Comparison of ENCODE assay signal across 8 cellular contexts in genomic region chr19:17841810-17842662, GRCh38. TPM values are rescaled to one million over a fixed set of nuclear protein-coding genes. Genes with fewer than 3 reads are reported as not detected.
DNase-seq lines count a peak whose midpoint lies in the region; ATAC-seq and TF ChIP-seq lines count a peak whose summit lies in the region.

No MANE protein-coding gene starts in this region.

- peak overlapping the region; percentile 78 to 86 (median 85) for H3K4me3 Mint-ChIP-seq in brain

- peak overlapping the region; percentile 47 for H3K9ac ChIP-seq in iPS-15b (ENCODE audit: low read depth, low read length)

- no peak for DNase-seq in AG04449 (ENCODE audit: low read depth, low spot score)
- DNase-seq in HPDE6-E6E7 (ENCODE audit: extremely low spot score): peak; percentile 91
- peak; percentile 57 for DNase-seq in skeletal muscle cell (ENCODE audit: low read depth)
- no peak for DNase-seq in GF-D8 (lab: John Stamatoyannopoulos, UW)

- H3K36me3 Mint-ChIP-seq in brain: no peaks in the 10 kb centered on the region

- H3K4me1 ChIP-seq in iPS-15b (ENCODE audit: control insufficient read depth, insufficient read depth, low read length): no peaks in the 10 kb centered on the region

- peaks cover 22% of the 10 kb centered on the region for H3K27me3 ChIP-seq in iPS-15b (ENCODE audit: control insufficient read depth, insufficient read depth, low read length)

- CTCF ChIA-PET in AG04449 (lab: Yijun Ruan, JAX): interaction anchor here (1.2 to 2.3 kb wide), 2 partner anchors 9 to 17 kb away, joined by 4 to 7 read pairs; partner anchors contain the start of gene RPL18A

- peaks cover 0 to 2% (median 0%) of the 10 kb centered on the region in 5 experiments for H3K9me3 Mint-ChIP-seq in brain

- no peak for TF ChIP-seq CTCF in AG04449 (IDR thresholded peaks at IDR 0.05; ENCODE audit: insufficient read depth, low read length, missing control alignments)
- TF ChIP-seq CTCF in brain (conservative IDR thresholded peaks at IDR 0.05): no peak

- peak overlapping the region in 3 of 5 experiments; percentile 69 to 89 (median 82) for H3K27ac Mint-ChIP-seq in brain

- H3K4me3 ChIP-seq in AG04449 (ENCODE audit: low read depth, low read length): peak overlapping the region; percentile 46
- peak overlapping the region; percentile 73 for H3K4me3 ChIP-seq in iPS-15b (ENCODE audit: low read depth, low read length)
- H3K4me3 ChIP-seq in skeletal muscle cell (ENCODE audit: low read depth, low read length): peak overlapping the region; percentile 49

- no peaks in the 10 kb centered on the region for H3K9me3 ChIP-seq in iPS-15b (ENCODE audit: control insufficient read depth, insufficient read depth, low read length)

- H3K36me3 ChIP-seq in iPS-15b (ENCODE audit: control insufficient read depth, insufficient read depth, low read length): no peaks in the 10 kb centered on the region

- H3K4me1 Mint-ChIP-seq in brain: peaks cover 14% of the 10 kb centered on the region

- ATAC-seq in SK-N-SH treated with all-trans-retinoic acid at 6 μM for 48 hours (peak; percentile 83), GM18909 (IDR thresholded peaks at IDR 0.05; ENCODE audit: poor library complexity, unreplicated experiment) (no peak)

- H3K27me3 Mint-ChIP-seq in brain: peaks cover 14% of the 10 kb centered on the region

- POLR2A ChIA-PET in AG04449 (lab: Yijun Ruan, JAX): no interaction called here

TF ChIP-seq in SK-N-SH treated with all-trans-retinoic acid at 6 μM for 48 hours, 23 proteins besides CTCF, POLR2A, EP300 and RAD21:
- TF ChIP-seq RARB (CRISPR knock-in tag; IDR thresholded peaks at IDR 0.05) (no peak), BACH2 (CRISPR knock-in tag; IDR thresholded peaks at IDR 0.05; ENCODE audit: borderline replicate concordance) (no peak), PATZ1 (CRISPR knock-in tag; IDR thresholded peaks at IDR 0.05; ENCODE audit: borderline replicate concordance) (no peak), ZC3H10 (CRISPR knock-in tag; IDR thresholded peaks at IDR 0.05) (no peak), CSRNP3 (CRISPR knock-in tag; IDR thresholded peaks at IDR 0.05) (no peak)

RNA-seq across cellular contexts. Expression of gene JAK3, which starts 5.7 kb away (rescaled TPM):
- 0.48 TPM for polyA plus RNA-seq in brain (ENCODE audit: insufficient read depth, low read depth, low replicate concordance)

RNA-seq across cellular contexts. Expression of gene RPL18A, which starts 17.7 kb away (rescaled TPM):
- 2,732 TPM for polyA plus RNA-seq in brain (ENCODE audit: insufficient read depth, low read depth, low replicate concordance)

RNA-seq across cellular contexts. Expression of gene INSL3, which starts 20.7 kb away (rescaled TPM):
- 0.66 TPM for polyA plus RNA-seq in brain (ENCODE audit: insufficient read depth, low read depth, low replicate concordance)

RNA-seq across cellular contexts. Expression of gene SLC5A5, which starts 29.7 kb away (rescaled TPM):
- polyA plus RNA-seq in brain (ENCODE audit: insufficient read depth, low read depth, low replicate concordance): 0.42 TPM

RNA-seq across cellular contexts. Expression of gene B3GNT3, which starts 47.1 kb away (rescaled TPM):
- polyA plus RNA-seq in brain (ENCODE audit: insufficient read depth, low read depth, low replicate concordance): not detected

Comparison
In these comparisons a context has a peak if more than half of its experiments do, and no peak if none do; other contexts are left out.
1. DNase-seq: peak in HPDE6-E6E7 (single experiment) and skeletal muscle cell (single experiment); none in AG04449 (single experiment) and GF-D8 (single experiment).
2. Peak in every context shown above with its lines, with median percentiles within 50 percentile points of each other: H3K4me3 ChIP-seq.